ENCODE assay signal across 1 cellular context in genomic region chr5:150574818-150575537, GRCh38.
TF ChIP-seq lines count a peak whose summit lies in the region.

No MANE protein-coding gene starts in this region.

TF ChIP-seq in GM23338, 12 proteins besides CTCF, POLR2A, EP300 and RAD21 (continued from another document):
- no peak for TF ChIP-seq ZNF462 (CRISPR knock-in tag; IDR thresholded peaks at IDR 0.05)
- no peak for TF ChIP-seq JUNB (IDR thresholded peaks at IDR 0.05; ENCODE audit: unreplicated experiment)
- TF ChIP-seq CREB1 (CRISPR knock-in tag; IDR thresholded peaks at IDR 0.05; ENCODE audit: low read depth) = no peak
- no peak for TF ChIP-seq NANOG (IDR thresholded peaks at IDR 0.05; ENCODE audit: borderline replicate concordance)
- TF ChIP-seq POLR2AphosphoS5 (IDR thresholded peaks at IDR 0.05; ENCODE audit: low read depth) = no peak
- TF ChIP-seq EZH2phosphoT487 (IDR thresholded peaks at IDR 0.05; ENCODE audit: unreplicated experiment) = no peak
- TF ChIP-seq EZH2 (IDR thresholded peaks at IDR 0.05; ENCODE audit: low read depth, unreplicated experiment) = no peak
- TF ChIP-seq ETS1 (IDR thresholded peaks at IDR 0.05) = no peak
